In genomic region chr4:83509156-83509585, GRCh38 we compare ENCODE assay signal across 1 cellular context.
TF ChIP-seq lines count a peak whose summit lies in the region.

No MANE protein-coding gene starts in this region.

TF ChIP-seq in K562, 482 proteins besides CTCF, POLR2A, EP300 and RAD21 (continued from another document):
- TF ChIP-seq TRIM24 (IDR thresholded peaks at IDR 0.05) (peak; percentile 43 to 44; a peak in 1 of 4 replicates), CBFA2T2 (conservative IDR thresholded peaks at IDR 0.05) (0 out of 2 replicates have a peak, but pooled peaks have one; percentile 5), DMBX1 (CRISPR knock-in tag; IDR thresholded peaks at IDR 0.05; ENCODE audit: borderline replicate concordance) (peak; percentile 36; the same call in 1 of the 2 replicates), NFRKB (IDR thresholded peaks at IDR 0.05; ENCODE audit: low read depth) (peak; percentile 47; the same call in 1 of the 2 replicates), IRF9 (tag; IDR thresholded peaks at IDR 0.05) (0 out of 2 replicates have a peak, but pooled peaks have one; percentile 32)
